20 cellular contexts compared by ENCODE assay signal in the genomic region with DNA sequence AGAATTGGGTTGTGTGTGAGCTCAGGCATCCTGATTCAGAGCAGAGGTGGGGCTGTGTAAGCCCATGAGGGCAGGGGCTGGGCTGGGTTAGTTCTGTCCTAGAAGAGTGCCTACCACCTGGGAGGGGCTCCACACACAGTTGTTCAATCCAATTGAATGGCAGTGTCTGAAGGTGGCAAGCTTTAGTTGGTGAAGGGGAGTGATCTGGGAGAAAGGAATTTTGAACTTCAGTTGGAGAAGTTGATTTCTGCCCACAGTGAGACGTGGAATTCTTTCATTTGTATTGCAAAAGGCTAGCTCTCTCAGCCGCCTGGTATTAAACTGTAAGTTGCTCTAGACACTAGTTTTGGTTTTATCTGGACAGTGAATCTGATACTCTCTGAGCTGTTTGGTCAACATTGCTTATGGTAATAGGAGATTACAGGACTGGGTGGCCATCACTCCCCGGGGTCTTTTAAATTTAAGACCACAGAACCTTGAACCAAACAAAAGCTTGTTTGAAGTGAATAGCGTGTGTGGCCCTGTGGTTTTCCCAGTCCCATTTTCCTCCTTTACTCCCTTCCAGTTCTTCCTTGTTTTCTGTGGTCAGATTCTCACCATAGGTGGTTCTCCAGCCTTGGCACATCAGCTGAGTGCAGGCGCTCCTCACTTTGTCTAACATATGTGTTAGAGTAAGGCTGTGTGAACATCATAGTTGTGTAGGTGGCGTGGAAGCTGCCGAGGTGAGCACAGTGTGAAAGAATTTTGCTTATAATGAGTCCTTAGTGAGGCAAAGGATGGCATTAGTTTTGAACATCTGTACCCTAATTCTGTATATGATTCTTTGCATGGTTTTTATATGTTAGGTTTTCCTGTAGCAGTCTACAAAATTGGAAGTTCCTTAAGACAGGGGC.
A peak's percentile ranks its signal among the peaks of the same experiment; 100 is the strongest.
DNase-seq lines count a peak whose midpoint lies in the region; ATAC-seq and TF ChIP-seq lines count a peak whose summit lies in the region.
"Had no signal": no experiment of that assay in that cellular context is flagged by ENCODE, and none has a peak within 500 bp of the region (broad histone marks: within the 10 kb centered on the region; RNA-seq: fewer than 3 reads in every experiment).

No MANE protein-coding gene starts in this region.

- H3K4me1 ChIP-seq in right cardiac atrium (ENCODE audit: control insufficient read depth, insufficient read depth, low read length) (peaks cover 49% of the 10 kb centered on the region), SJCRH30 (peaks cover 29% of the 10 kb centered on the region)
- H3K4me1 ChIP-seq: HAP-1 had no signal

- H3K36me3 Mint-ChIP-seq in type B pancreatic cell: no peaks in the 10 kb centered on the region

- DNase-seq in right cardiac atrium (no peak), Right ventricle myocardium superior (no peak), SJCRH30 (peak; percentile 81 to 89), fibroblast of peridontal ligament (ENCODE audit: extremely low read depth) (peak; percentile 77), type B pancreatic cell (ENCODE audit: extremely low spot score, unreplicated experiment) (no peak), NCI-H1694 (lab: John Stamatoyannopoulos, UW) (no peak)
- DNase-seq in stimulated activated naive CD4-positive, alpha-beta T cell treated with Interleukin-2 at 50 U/mL for 16 hours (lab: John Stamatoyannopoulos, UW): no peak
- DNase-seq: activated CD8-positive, alpha-beta T cell treated with anti-CD3 and anti-CD28 coated beads for 36 hours; activated T-cell treated with anti-CD3 and anti-CD28 coated beads, Interleukin-2, amount 50 U/mL, for 72 hours; cerebellar nuclear complex; COR-L47; MM.1S; NCI-H2029 treated with DMSO at 0.1 percent for 48 hours; NCI-H526; psoas muscle; SW 1271; WERI-Rb-1 had no signal

- peaks cover 39% of the 10 kb centered on the region for H3K4me1 Mint-ChIP-seq in type B pancreatic cell (ENCODE audit: unreplicated experiment)

- H3K27ac ChIP-seq in right cardiac atrium (ENCODE audit: low read length) (peak overlapping the region; percentile 2), SJCRH30 (peak overlapping the region; percentile 8; the same call in 1 of the 2 replicates)
- H3K27ac ChIP-seq: psoas muscle, WERI-Rb-1 had no signal

- no peaks in the 10 kb centered on the region for H3K27me3 ChIP-seq in right cardiac atrium (ENCODE audit: control insufficient read depth, insufficient read depth)
- H3K27me3 ChIP-seq in SJCRH30: no peaks in the 10 kb centered on the region

- TF ChIP-seq CTCF in type B pancreatic cell (conservative IDR thresholded peaks at IDR 0.05): no peak

- H3K9me3 ChIP-seq in right cardiac atrium (ENCODE audit: control insufficient read depth, low read length): no peaks in the 10 kb centered on the region
- H3K9me3 ChIP-seq in SJCRH30 (replicated peaks): no peaks in the 10 kb centered on the region
- H3K9me3 ChIP-seq: HAP-1, psoas muscle had no signal

- no peak overlapping the region for H3K4me3 ChIP-seq in right cardiac atrium (ENCODE audit: low read length)
- no peak overlapping the region for H3K4me3 ChIP-seq in SJCRH30
- H3K4me3 ChIP-seq: HAP-1, psoas muscle had no signal

- H3K4me3 Mint-ChIP-seq in type B pancreatic cell: peak overlapping the region; percentile 34
- H3K4me3 Mint-ChIP-seq: activated CD8-positive, alpha-beta T cell treated with anti-CD3 and anti-CD28 coated beads for 36 hours; activated T-cell treated with anti-CD3 and anti-CD28 coated beads, Interleukin-2, amount 50 U/mL, for 72 hours; stimulated activated naive CD8-positive, alpha-beta T cell treated with anti-CD3 and anti-CD28 coated beads, Interleukin-15, Interleukin-2, amounts not matched to agents 100 ng/mL and 50 ng/mL, for 24 hours had no signal

- peak overlapping the region; percentile 43 for H3K27ac Mint-ChIP-seq in type B pancreatic cell
- H3K27ac Mint-ChIP-seq: activated CD8-positive, alpha-beta T cell treated with anti-CD3 and anti-CD28 coated beads for 36 hours; activated T-cell treated with anti-CD3 and anti-CD28 coated beads, Interleukin-2, amount 50 U/mL, for 72 hours; stimulated activated naive CD8-positive, alpha-beta T cell treated with anti-CD3 and anti-CD28 coated beads, Interleukin-15, Interleukin-2, amounts not matched to agents 100 ng/mL and 50 ng/mL, for 24 hours had no signal

- intact Hi-C loops in right cardiac atrium (cut with DNase I) (no loop called here), Right ventricle myocardium superior (cut with DNase I) (no loop called here)

- WGBS in right cardiac atrium: 95% methylated on average over 7 of the region's 7 CpGs

- no peaks in the 10 kb centered on the region for H3K9me3 Mint-ChIP-seq in type B pancreatic cell
- H3K9me3 Mint-ChIP-seq: activated CD8-positive, alpha-beta T cell treated with anti-CD3 and anti-CD28 coated beads for 36 hours; activated T-cell treated with anti-CD3 and anti-CD28 coated beads, Interleukin-2, amount 50 U/mL, for 72 hours; stimulated activated naive CD8-positive, alpha-beta T cell treated with anti-CD3 and anti-CD28 coated beads, Interleukin-15, Interleukin-2, amounts not matched to agents 100 ng/mL and 50 ng/mL, for 24 hours had no signal

- H3K36me3 ChIP-seq in SJCRH30: no peaks in the 10 kb centered on the region
- H3K36me3 ChIP-seq: HAP-1, WERI-Rb-1 had no signal

- ATAC-seq in right cardiac atrium (no peak), Right ventricle myocardium superior (ENCODE audit: poor library complexity) (no peak), GM21381 (IDR thresholded peaks at IDR 0.05; ENCODE audit: unreplicated experiment) (no peak)
- ATAC-seq: activated CD8-positive, alpha-beta T cell treated with anti-CD3 and anti-CD28 coated beads for 36 hours; activated T-cell treated with anti-CD3 and anti-CD28 coated beads, Interleukin-2, amount 50 U/mL, for 72 hours; psoas muscle had no signal

- H3K27me3 Mint-ChIP-seq in type B pancreatic cell: no peaks in the 10 kb centered on the region
- H3K27me3 Mint-ChIP-seq: activated CD8-positive, alpha-beta T cell treated with anti-CD3 and anti-CD28 coated beads for 36 hours; stimulated activated naive CD8-positive, alpha-beta T cell treated with anti-CD3 and anti-CD28 coated beads, Interleukin-15, Interleukin-2, amounts not matched to agents 100 ng/mL and 50 ng/mL, for 24 hours had no signal

Comparison
In these comparisons a context has a peak if more than half of its experiments do, and no peak if none do; other contexts are left out.
1. DNase-seq: peak in SJCRH30 (2 of 2) and fibroblast of peridontal ligament (single experiment); none in right cardiac atrium (0 of 3), Right ventricle myocardium superior (single experiment), type B pancreatic cell (single experiment), stimulated activated naive CD4-positive, alpha-beta T cell treated with Interleukin-2 at 50 U/mL for 16 hours (single experiment) and NCI-H1694 (single experiment).